In the genomic region with DNA sequence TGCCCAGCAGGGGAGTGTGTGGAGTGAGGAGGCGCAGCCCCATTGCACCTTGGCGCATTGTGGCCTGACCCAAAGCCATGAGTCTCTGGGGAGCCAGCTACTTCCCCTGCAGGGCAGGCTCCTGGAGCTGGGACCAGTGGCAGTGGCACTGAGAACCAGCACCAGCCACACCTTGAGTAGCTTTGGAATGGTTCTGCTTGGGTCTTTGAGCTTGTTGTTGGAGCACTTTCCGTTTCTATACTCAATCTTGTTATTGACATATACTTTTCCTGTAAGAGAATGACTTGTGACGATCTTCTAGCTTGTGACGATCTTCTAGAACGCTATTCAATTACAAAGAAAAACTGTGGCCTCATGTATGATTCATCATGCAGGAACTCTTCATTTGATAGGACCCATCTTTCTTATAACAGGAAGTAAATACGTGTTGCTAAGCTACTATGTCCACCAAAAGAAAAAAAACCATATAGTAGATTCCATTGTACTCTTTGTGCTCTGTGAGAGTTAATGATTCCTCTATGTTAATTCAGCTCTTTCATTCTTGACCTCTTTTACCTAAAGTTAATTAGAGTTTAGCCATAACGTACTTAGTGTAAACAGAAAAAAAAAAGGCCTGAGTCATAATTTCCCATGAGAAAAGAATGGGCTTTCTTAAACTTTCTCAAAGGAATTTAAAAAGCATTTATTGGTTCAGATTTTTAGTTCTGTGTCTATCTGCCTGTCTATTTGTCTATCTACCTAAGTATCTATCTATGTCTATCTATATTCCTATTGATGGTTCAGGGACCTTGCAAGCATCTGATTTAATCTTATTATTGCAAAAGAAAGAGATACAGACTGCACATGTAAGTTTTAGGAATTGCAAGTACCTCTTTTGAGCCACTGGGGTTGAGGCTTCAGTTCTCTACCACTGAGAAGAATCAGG, we compare ENCODE assay signal across 8 cellular contexts.
DNase-seq lines count a peak whose midpoint lies in the region; ATAC-seq, FAIRE-seq and TF ChIP-seq lines count a peak whose summit lies in the region.

No MANE protein-coding gene starts in this region.

- H3K27ac ChIP-seq in CD4-positive, alpha-beta memory T cell (ENCODE audit: low read depth, low read length): peak overlapping the region; percentile 49
- no peak overlapping the region for H3K27ac ChIP-seq in GM12878 (ENCODE audit: control insufficient read depth, insufficient read depth)
- H3K27ac ChIP-seq in mesenchymal stem cell (ENCODE audit: low read length, poor library complexity, severe bottlenecking): no peak overlapping the region

- peak overlapping the region; percentile 90 for H3K18ac ChIP-seq in mesenchymal stem cell (ENCODE audit: low read depth in 1 of 2, low read length in 2 of 2)

- H3K9me3 ChIP-seq in CD4-positive, alpha-beta memory T cell (ENCODE audit: control insufficient read depth in 1 of 2, low read length in 2 of 2): no peaks in the 10 kb centered on the region
- H3K9me3 ChIP-seq in GM12878 (replicated peaks; ENCODE audit: control insufficient read depth, insufficient read depth, low read length) (no peaks in the 10 kb centered on the region), mesenchymal stem cell (ENCODE audit: control insufficient read depth, low read length) (no peaks in the 10 kb centered on the region)

- no peaks in the 10 kb centered on the region for H3K79me2 ChIP-seq in GM12878 (ENCODE audit: control insufficient read depth, insufficient read depth, low read length)

- no peak for FAIRE-seq in GM12878 (lab: Jason Lieb, UNC)

- peak overlapping the region; percentile 69 to 96 for H2BK12ac ChIP-seq in mesenchymal stem cell (ENCODE audit: low read length in 2 of 2)

- intact Hi-C loops in CD4-positive, alpha-beta memory T cell (cut with micrococcal nuclease): loop anchor here (5.0 kb wide), 1 partner anchor 65 kb away; no protein-coding TSS in a partner anchor
- intact Hi-C loops in GM12878 (cut with micrococcal nuclease; ENCODE audit: unreplicated experiment): no loop called here

- RAD21 ChIA-PET in GM12878 (lab: Charles Lee; ENCODE audit: unreplicated experiment): interaction anchor here (0.6 kb wide), 1 partner anchor 160 kb away, joined by 3 read pairs; no protein-coding TSS in a partner anchor

- SMC1A ChIA-PET in GM12878 (lab: Charles Lee; ENCODE audit: uncharacterized antibody, unreplicated experiment): no interaction called here

- no peak overlapping the region for H2BK15ac ChIP-seq in mesenchymal stem cell (ENCODE audit: low read depth, poor library complexity, severe bottlenecking)

- no peaks in the 10 kb centered on the region for H3K27me3 ChIP-seq in CD4-positive, alpha-beta memory T cell (ENCODE audit: insufficient read depth, low read length)
- H3K27me3 ChIP-seq in GM12878 (replicated peaks in 1 of 2; ENCODE audit: control insufficient read depth in 2 of 2, insufficient read depth in 2 of 2, low read length in 1 of 2) (0 out of 4 replicates have a peak, but pooled peaks cover 0 to 3% of the 10 kb centered on the region in 2 experiments), mesenchymal stem cell (ENCODE audit: control insufficient read depth in 1 of 2, insufficient read depth in 1 of 2, low read length in 2 of 2) (no peaks in the 10 kb centered on the region)

- no peak; a peak in 1 of 4 replicates for TF ChIP-seq EP300 in GM12878 (IDR thresholded peaks at IDR 0.05; ENCODE audit: borderline replicate concordance in 1 of 2, control insufficient read depth in 1 of 2, low read depth in 2 of 2, low read length in 2 of 2)

- H2BK120ac ChIP-seq in mesenchymal stem cell (ENCODE audit: low read depth, low read length): peak overlapping the region; percentile 11

- H3K4me3 Mint-ChIP-seq in CD4-positive, alpha-beta memory T cell: peak overlapping the region in 3 of 8 donors; percentile 1 to 37 (median 18)

- H3K4me1 ChIP-seq in CD4-positive, alpha-beta memory T cell (ENCODE audit: insufficient read depth, low read length): peaks cover 7% of the 10 kb centered on the region
- H3K4me1 ChIP-seq in GM12878 (ENCODE audit: control insufficient read depth, insufficient read depth, low read length): no peaks in the 10 kb centered on the region
- peaks cover 3% of the 10 kb centered on the region for H3K4me1 ChIP-seq in mesenchymal stem cell (ENCODE audit: control insufficient read depth, insufficient read depth, low read depth, low read length)

- H4K91ac ChIP-seq in mesenchymal stem cell (ENCODE audit: low read length): peak overlapping the region; percentile 73

- no peak overlapping the region for H3K4me3 ChIP-seq in CD4-positive, alpha-beta memory T cell (ENCODE audit: low read length in 2 of 2)
- no peak overlapping the region for H3K4me3 ChIP-seq in GM12878
- no peak overlapping the region for H3K4me3 ChIP-seq in mesenchymal stem cell (ENCODE audit: insufficient read depth in 1 of 2, low read depth in 1 of 2, low read length in 2 of 2)

- H3K9ac ChIP-seq in GM12878 (ENCODE audit: control insufficient read depth, insufficient read depth, low read length) (no peak overlapping the region), mesenchymal stem cell (ENCODE audit: low read length) (peak overlapping the region; percentile 27)

- no peak overlapping the region for H2AK5ac ChIP-seq in mesenchymal stem cell (ENCODE audit: low read length, severe bottlenecking)

- H3K9me3 Mint-ChIP-seq in CD4-positive, alpha-beta memory T cell: peaks cover 0 to 6% (median 2%) of the 10 kb centered on the region in 8 donors

- no peaks in the 10 kb centered on the region for H3K36me3 ChIP-seq in CD4-positive, alpha-beta memory T cell (ENCODE audit: insufficient read depth, low read length)
- no peaks in the 10 kb centered on the region for H3K36me3 ChIP-seq in GM12878 (ENCODE audit: control insufficient read depth in 2 of 2, insufficient read depth in 2 of 2, low read length in 1 of 2)
- no peaks in the 10 kb centered on the region for H3K36me3 ChIP-seq in mesenchymal stem cell (ENCODE audit: control insufficient read depth in 1 of 2, insufficient read depth in 2 of 2, low read depth in 1 of 2, low read length in 2 of 2)

- CTCF ChIA-PET in CD4-positive, alpha-beta memory T cell (lab: Charles Lee; ENCODE audit: partially characterized antibody): no interaction called here
- CTCF ChIA-PET in GM12878 (lab: Yijun Ruan, JAX): no interaction called here

- H3K27ac Mint-ChIP-seq in CD4-positive, alpha-beta memory T cell: peak overlapping the region; percentile 68 to 90 (median 80)

- peaks cover 0 to 8% (median 3%) of the 10 kb centered on the region in 4 donors for H3K4me1 Mint-ChIP-seq in CD4-positive, alpha-beta memory T cell

- in situ Hi-C loops in GM12878 (cut with MboI): no loop called here

- TF ChIP-seq POLR2A in GM12878 (IDR thresholded peaks at IDR 0.05; ENCODE audit: low read depth, low read length): no peak

- BruUV-seq in GM12878 (replicated peaks; lab: Mats Ljungman, UMichigan): no TSS peak

- no peaks in the 10 kb centered on the region for H3K27me3 Mint-ChIP-seq in CD4-positive, alpha-beta memory T cell

- 46% methylated on average over 8 of the region's 8 CpGs for WGBS in GM12878 (ENCODE audit: insufficient coverage, insufficient replicate concordance, low lambda C conversion rate, missing lambda C conversion rate)
- 37% methylated on average over 5 of the region's 8 CpGs for WGBS in mesenchymal stem cell

- peak overlapping the region; percentile 20 to 60 for H3K4ac ChIP-seq in mesenchymal stem cell (ENCODE audit: low read depth in 1 of 2, low read length in 2 of 2)

- H3K4me2 ChIP-seq in GM12878 (ENCODE audit: control insufficient read depth, insufficient read depth) (no peak overlapping the region), mesenchymal stem cell (ENCODE audit: low read length, poor library complexity, severe bottlenecking) (no peak overlapping the region)

- no peak for TF ChIP-seq RAD21 in GM12878 (IDR thresholded peaks at IDR 0.05; ENCODE audit: insufficient read depth, low read depth, low read length)

- no peak overlapping the region for H2BK5ac ChIP-seq in mesenchymal stem cell (ENCODE audit: low read depth, low read length, poor library complexity, severe bottlenecking)

- H3K23ac ChIP-seq in mesenchymal stem cell (ENCODE audit: low read length in 2 of 2): no peak overlapping the region

- no peak overlapping the region for H2AFZ ChIP-seq in GM12878 (ENCODE audit: control insufficient read depth, low read depth, low read length)
- no peak overlapping the region for H2AFZ ChIP-seq in mesenchymal stem cell (ENCODE audit: low read depth, low read length)

- H3K14ac ChIP-seq in mesenchymal stem cell (ENCODE audit: low read length in 2 of 2): peak overlapping the region in 1 of 2 experiments; percentile 26

- no peaks in the 10 kb centered on the region for H4K20me1 ChIP-seq in GM12878 (ENCODE audit: control insufficient read depth, insufficient read depth)

- DNase-seq in CD4-positive, alpha-beta memory T cell: peak; percentile 43 to 62 (median 55)
- peak; percentile 40 for DNase-seq in NCI-H1048 (lab: John Stamatoyannopoulos, UW)
- no peak for DNase-seq in GM12878 (ENCODE audit: low read depth, low spot score)
- peak; percentile 98 for DNase-seq in mesenchymal stem cell
- DNase-seq in DMS 273 treated with DMSO at 0.1 percent for 48 hours (lab: John Stamatoyannopoulos, UW): no peak
- DNase-seq in RPMI8226: no peak
- no peak for DNase-seq in SK-N-DZ (ENCODE audit: low spot score)

- ATAC-seq in GM12878: no peak; the same call in 2 of the 3 replicates
- ATAC-seq in HG03460 (IDR thresholded peaks at IDR 0.05; ENCODE audit: unreplicated experiment): no peak

- POLR2A ChIA-PET in CD4-positive, alpha-beta memory T cell (lab: Charles Lee; ENCODE audit: partially characterized antibody): no interaction called here
- POLR2A ChIA-PET in GM12878 (lab: Charles Lee): no interaction called here

- H4K8ac ChIP-seq in mesenchymal stem cell (ENCODE audit: low read length): peak overlapping the region; percentile 92

- no peaks in the 10 kb centered on the region for H3K36me3 Mint-ChIP-seq in CD4-positive, alpha-beta memory T cell

- H3K79me1 ChIP-seq in mesenchymal stem cell (replicated peaks; ENCODE audit: low read length, poor library complexity, severe bottlenecking): no peaks in the 10 kb centered on the region

- no peak for TF ChIP-seq CTCF in GM12878 (IDR thresholded peaks at IDR 0.05 in 2 of 3, conservative IDR thresholded peaks at IDR 0.05 in 1 of 3; ENCODE audit: control insufficient read depth in 2 of 3, extremely low read depth in 1 of 3, insufficient read depth in 1 of 3, low read depth in 3 of 3, low read length in 3 of 3)

TF ChIP-seq in GM12878, 131 proteins besides CTCF, POLR2A, EP300 and RAD21 (continues in another document):
- TF ChIP-seq SREBF2 (IDR thresholded peaks at IDR 0.05; ENCODE audit: low read length): no peak
- no peak for TF ChIP-seq ZNF622 (IDR thresholded peaks at IDR 0.05)

Comparison
In these comparisons a context has a peak if more than half of its experiments do, and no peak if none do; other contexts are left out.
1. DNase-seq: peak in CD4-positive, alpha-beta memory T cell (5 of 5), NCI-H1048 (single experiment) and mesenchymal stem cell (single experiment); none in GM12878 (single experiment), DMS 273 treated with DMSO at 0.1 percent for 48 hours (single experiment), RPMI8226 (single experiment) and SK-N-DZ (single experiment).